Comparison of ENCODE assay signal across 1 cellular context in the genomic region with DNA sequence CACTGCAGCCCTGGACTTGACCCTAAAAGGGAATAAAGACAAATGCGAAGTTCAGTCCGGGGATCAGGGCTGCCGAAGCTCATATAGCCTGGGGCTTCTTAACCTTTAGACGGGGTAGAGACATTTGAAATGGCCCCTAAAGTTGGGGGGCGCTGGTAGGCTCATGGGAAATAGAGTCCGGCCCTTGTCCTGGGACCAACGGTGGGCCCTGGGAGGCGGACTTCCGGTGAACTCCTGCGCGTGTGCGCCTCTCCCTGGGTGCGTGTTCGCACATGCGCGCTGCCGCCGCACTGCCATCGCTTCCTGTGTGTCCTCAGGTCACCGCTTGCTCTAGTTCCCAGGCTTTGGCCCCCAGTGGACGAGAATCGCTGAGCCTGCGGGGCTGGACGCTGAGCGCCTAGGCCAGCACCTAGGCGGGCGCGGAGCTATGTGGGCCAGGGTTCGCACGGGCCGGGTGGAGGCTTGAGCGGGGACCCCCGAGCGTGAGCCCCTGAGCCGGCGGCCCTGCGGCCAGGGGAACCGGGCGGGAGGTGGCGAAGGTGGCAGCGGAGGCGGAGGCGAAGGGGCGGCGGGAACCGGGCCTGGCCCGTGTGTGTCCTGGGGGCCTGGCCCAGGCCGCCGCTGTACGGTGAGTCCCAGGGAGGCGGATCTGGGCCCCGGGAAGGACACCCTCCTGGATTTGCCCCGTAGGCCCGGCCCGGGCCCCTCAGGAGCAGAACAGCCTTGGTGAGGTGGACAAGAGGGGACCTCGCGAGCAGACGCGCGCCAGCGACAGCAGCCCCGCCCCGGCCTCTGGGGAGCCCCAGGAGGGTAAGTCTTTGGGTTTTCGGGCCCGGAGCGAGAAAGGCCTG.
TF ChIP-seq lines count a peak whose summit lies in the region.

No MANE protein-coding gene starts in this region.

TF ChIP-seq in HEK293, 187 proteins besides CTCF, POLR2A, EP300 and RAD21 (continued from another document and continues in another):
- TF ChIP-seq ZNF488 (tag by site-specific recombination; IDR thresholded peaks at IDR 0.05) (no peak), ZFP37 (tag by site-specific recombination; IDR thresholded peaks at IDR 0.05) (no peak), GLIS2 (tag by site-specific recombination; IDR thresholded peaks at IDR 0.05) (peak; percentile 84), ZNF292 (tag by site-specific recombination; IDR thresholded peaks at IDR 0.05; ENCODE audit: borderline replicate concordance, low read depth) (no peak), OVOL3 (tag by site-specific recombination; IDR thresholded peaks at IDR 0.05) (no peak), ZNF624 (tag by site-specific recombination; IDR thresholded peaks at IDR 0.05) (no peak), ZBTB20 (tag by site-specific recombination; IDR thresholded peaks at IDR 0.05) (peak; percentile 64; the same call in 1 of the 2 replicates), ZNF514 (tag by site-specific recombination; IDR thresholded peaks at IDR 0.05) (no peak), AEBP2 (tag by site-specific recombination; IDR thresholded peaks at IDR 0.05; ENCODE audit: borderline replicate concordance) (no peak), ZNF366 (tag by site-specific recombination; conservative IDR thresholded peaks at IDR 0.05) (no peak), ZNF324 (tag by site-specific recombination; IDR thresholded peaks at IDR 0.05) (no peak), ZNF24 (tag by site-specific recombination; IDR thresholded peaks at IDR 0.05) (no peak), ZFP69B (tag by site-specific recombination; IDR thresholded peaks at IDR 0.05) (peak; percentile 87; the same call in 1 of the 2 replicates), SCRT1 (tag by site-specific recombination; IDR thresholded peaks at IDR 0.05; ENCODE audit: borderline replicate concordance) (no peak), ZEB2 (tag by site-specific recombination; IDR thresholded peaks at IDR 0.05) (no peak), ZNF112 (tag by site-specific recombination; IDR thresholded peaks at IDR 0.05) (no peak), ZSCAN16 (tag by site-specific recombination; IDR thresholded peaks at IDR 0.05) (no peak), ZNF174 (tag by site-specific recombination; IDR thresholded peaks at IDR 0.05) (no peak), ZFHX2 (tag by site-specific recombination; conservative IDR thresholded peaks at IDR 0.05) (peak; percentile 59), ZNF560 (tag by site-specific recombination; IDR thresholded peaks at IDR 0.05; ENCODE audit: borderline replicate concordance) (no peak), WT1 (tag by site-specific recombination; IDR thresholded peaks at IDR 0.05) (no peak), ZNF394 (tag by site-specific recombination; IDR thresholded peaks at IDR 0.05; ENCODE audit: borderline replicate concordance) (no peak), HOXC10 (CRISPR knock-in tag; IDR thresholded peaks at IDR 0.05) (no peak), YY2 (tag by site-specific recombination; IDR thresholded peaks at IDR 0.05) (no peak), TSHZ1 (tag by site-specific recombination; IDR thresholded peaks at IDR 0.05; ENCODE audit: borderline replicate concordance) (no peak), ZNF202 (tag by site-specific recombination; IDR thresholded peaks at IDR 0.05; ENCODE audit: borderline replicate concordance) (no peak), ZNF843 (tag by site-specific recombination; IDR thresholded peaks at IDR 0.05) (no peak), KLF16 (tag by site-specific recombination; IDR thresholded peaks at IDR 0.05) (no peak), ELK4 (IDR thresholded peaks at IDR 0.05; ENCODE audit: borderline replicate concordance, low read depth, low read length) (no peak), ZNF473 (tag by site-specific recombination; IDR thresholded peaks at IDR 0.05) (no peak), ZBTB26 (tag by site-specific recombination; optimal IDR thresholded peaks at IDR 0.05) (peak; percentile 88), PBX3 (CRISPR knock-in tag; IDR thresholded peaks at IDR 0.05) (0 out of 2 replicates have a peak, but pooled peaks have one; percentile 27), ZIC2 (tag by site-specific recombination; IDR thresholded peaks at IDR 0.05) (no peak), ZNF48 (tag by site-specific recombination; IDR thresholded peaks at IDR 0.05) (no peak), ZNF677 (tag by site-specific recombination; IDR thresholded peaks at IDR 0.05) (no peak), ZNF146 (tag by site-specific recombination; IDR thresholded peaks at IDR 0.05) (no peak), ZNF23 (tag by site-specific recombination; IDR thresholded peaks at IDR 0.05; ENCODE audit: borderline replicate concordance) (no peak), ZNF223 (tag by site-specific recombination; IDR thresholded peaks at IDR 0.05) (no peak), ZNF138 (tag by site-specific recombination; IDR thresholded peaks at IDR 0.05; ENCODE audit: borderline replicate concordance) (no peak), ZNF626 (tag by site-specific recombination; IDR thresholded peaks at IDR 0.05) (no peak), ZSCAN30 (tag by site-specific recombination; IDR thresholded peaks at IDR 0.05) (0 out of 2 replicates have a peak, but pooled peaks have one; percentile 16), MYNN (tag by site-specific recombination; IDR thresholded peaks at IDR 0.05; ENCODE audit: borderline replicate concordance) (no peak), ZNF645 (tag by site-specific recombination; IDR thresholded peaks at IDR 0.05) (no peak), SP7 (tag by site-specific recombination; IDR thresholded peaks at IDR 0.05) (0 out of 2 replicates have a peak, but pooled peaks have one; percentile 25), ZNF654 (tag by site-specific recombination; IDR thresholded peaks at IDR 0.05; ENCODE audit: low read depth) (no peak), ZBTB17 (tag by site-specific recombination; IDR thresholded peaks at IDR 0.05) (no peak), ZBTB8A (tag by site-specific recombination; IDR thresholded peaks at IDR 0.05) (no peak; the same call in 1 of the 2 replicates), ZNF544 (tag by site-specific recombination; IDR thresholded peaks at IDR 0.05) (no peak), GLIS1 (tag by site-specific recombination; IDR thresholded peaks at IDR 0.05) (peak; percentile 61), ZNF311 (tag by site-specific recombination; IDR thresholded peaks at IDR 0.05; ENCODE audit: borderline replicate concordance) (no peak), ZNF623 (tag by site-specific recombination; IDR thresholded peaks at IDR 0.05) (no peak), HOXA7 (CRISPR knock-in tag; IDR thresholded peaks at IDR 0.05; ENCODE audit: borderline replicate concordance) (no peak), ZNF621 (tag by site-specific recombination; IDR thresholded peaks at IDR 0.05) (no peak), ZNF660 (tag by site-specific recombination; IDR thresholded peaks at IDR 0.05) (no peak), ZNF132 (tag by site-specific recombination; IDR thresholded peaks at IDR 0.05; ENCODE audit: borderline replicate concordance) (no peak), ZNF404 (tag by site-specific recombination; IDR thresholded peaks at IDR 0.05) (no peak), ZNF169 (tag by site-specific recombination; IDR thresholded peaks at IDR 0.05) (no peak)
